In genomic region chr1:30718636-30719405, GRCh38 we compare ENCODE assay signal across 1 cellular context.
TF ChIP-seq lines count a peak whose summit lies in the region.

No MANE protein-coding gene starts in this region.

TF ChIP-seq in HepG2, 621 proteins besides CTCF, POLR2A, EP300 and RAD21 (continued from another document and continues in another):
- TF ChIP-seq, protein P1, sequence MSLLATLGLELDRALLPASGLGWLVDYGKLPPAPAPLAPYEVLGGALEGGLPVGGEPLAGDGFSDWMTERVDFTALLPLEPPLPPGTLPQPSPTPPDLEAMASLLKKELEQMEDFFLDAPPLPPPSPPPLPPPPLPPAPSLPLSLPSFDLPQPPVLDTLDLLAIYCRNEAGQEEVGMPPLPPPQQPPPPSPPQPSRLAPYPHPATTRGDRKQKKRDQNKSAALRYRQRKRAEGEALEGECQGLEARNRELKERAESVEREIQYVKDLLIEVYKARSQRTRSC (CRISPR knock-in tag; IDR thresholded peaks at IDR 0.05; ENCODE audit: low read depth) = peak; percentile 88; the same call in 1 of the 2 replicates
- TF ChIP-seq, protein P2, sequence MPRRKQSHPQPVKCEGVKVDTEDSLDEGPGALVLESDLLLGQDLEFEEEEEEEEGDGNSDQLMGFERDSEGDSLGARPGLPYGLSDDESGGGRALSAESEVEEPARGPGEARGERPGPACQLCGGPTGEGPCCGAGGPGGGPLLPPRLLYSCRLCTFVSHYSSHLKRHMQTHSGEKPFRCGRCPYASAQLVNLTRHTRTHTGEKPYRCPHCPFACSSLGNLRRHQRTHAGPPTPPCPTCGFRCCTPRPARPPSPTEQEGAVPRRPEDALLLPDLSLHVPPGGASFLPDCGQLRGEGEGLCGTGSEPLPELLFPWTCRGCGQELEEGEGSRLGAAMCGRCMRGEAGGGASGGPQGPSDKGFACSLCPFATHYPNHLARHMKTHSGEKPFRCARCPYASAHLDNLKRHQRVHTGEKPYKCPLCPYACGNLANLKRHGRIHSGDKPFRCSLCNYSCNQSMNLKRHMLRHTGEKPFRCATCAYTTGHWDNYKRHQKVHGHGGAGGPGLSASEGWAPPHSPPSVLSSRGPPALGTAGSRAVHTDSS (CRISPR knock-in tag; conservative IDR thresholded peaks at IDR 0.05) = no peak
- TF ChIP-seq, protein P3, sequence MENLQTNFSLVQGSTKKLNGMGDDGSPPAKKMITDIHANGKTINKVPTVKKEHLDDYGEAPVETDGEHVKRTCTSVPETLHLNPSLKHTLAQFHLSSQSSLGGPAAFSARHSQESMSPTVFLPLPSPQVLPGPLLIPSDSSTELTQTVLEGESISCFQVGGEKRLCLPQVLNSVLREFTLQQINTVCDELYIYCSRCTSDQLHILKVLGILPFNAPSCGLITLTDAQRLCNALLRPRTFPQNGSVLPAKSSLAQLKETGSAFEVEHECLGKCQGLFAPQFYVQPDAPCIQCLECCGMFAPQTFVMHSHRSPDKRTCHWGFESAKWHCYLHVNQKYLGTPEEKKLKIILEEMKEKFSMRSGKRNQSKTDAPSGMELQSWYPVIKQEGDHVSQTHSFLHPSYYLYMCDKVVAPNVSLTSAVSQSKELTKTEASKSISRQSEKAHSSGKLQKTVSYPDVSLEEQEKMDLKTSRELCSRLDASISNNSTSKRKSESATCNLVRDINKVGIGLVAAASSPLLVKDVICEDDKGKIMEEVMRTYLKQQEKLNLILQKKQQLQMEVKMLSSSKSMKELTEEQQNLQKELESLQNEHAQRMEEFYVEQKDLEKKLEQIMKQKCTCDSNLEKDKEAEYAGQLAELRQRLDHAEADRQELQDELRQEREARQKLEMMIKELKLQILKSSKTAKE (CRISPR knock-in tag; IDR thresholded peaks at IDR 0.05; ENCODE audit: borderline replicate concordance) = no peak
- peak; percentile 60; the same call in 1 of the 2 replicates for TF ChIP-seq ZNF318 (CRISPR knock-in tag; IDR thresholded peaks at IDR 0.05)
- peak; percentile 39; the same call in 1 of the 2 replicates for TF ChIP-seq ZNF414 (CRISPR knock-in tag; IDR thresholded peaks at IDR 0.05)
- no peak for TF ChIP-seq ZNF496 (CRISPR knock-in tag; IDR thresholded peaks at IDR 0.05; ENCODE audit: insufficient replicate concordance)
- no peak; the same call in 1 of the 2 replicates for TF ChIP-seq ZSCAN9 (CRISPR knock-in tag; IDR thresholded peaks at IDR 0.05; ENCODE audit: borderline replicate concordance)
- TF ChIP-seq, protein P4, sequence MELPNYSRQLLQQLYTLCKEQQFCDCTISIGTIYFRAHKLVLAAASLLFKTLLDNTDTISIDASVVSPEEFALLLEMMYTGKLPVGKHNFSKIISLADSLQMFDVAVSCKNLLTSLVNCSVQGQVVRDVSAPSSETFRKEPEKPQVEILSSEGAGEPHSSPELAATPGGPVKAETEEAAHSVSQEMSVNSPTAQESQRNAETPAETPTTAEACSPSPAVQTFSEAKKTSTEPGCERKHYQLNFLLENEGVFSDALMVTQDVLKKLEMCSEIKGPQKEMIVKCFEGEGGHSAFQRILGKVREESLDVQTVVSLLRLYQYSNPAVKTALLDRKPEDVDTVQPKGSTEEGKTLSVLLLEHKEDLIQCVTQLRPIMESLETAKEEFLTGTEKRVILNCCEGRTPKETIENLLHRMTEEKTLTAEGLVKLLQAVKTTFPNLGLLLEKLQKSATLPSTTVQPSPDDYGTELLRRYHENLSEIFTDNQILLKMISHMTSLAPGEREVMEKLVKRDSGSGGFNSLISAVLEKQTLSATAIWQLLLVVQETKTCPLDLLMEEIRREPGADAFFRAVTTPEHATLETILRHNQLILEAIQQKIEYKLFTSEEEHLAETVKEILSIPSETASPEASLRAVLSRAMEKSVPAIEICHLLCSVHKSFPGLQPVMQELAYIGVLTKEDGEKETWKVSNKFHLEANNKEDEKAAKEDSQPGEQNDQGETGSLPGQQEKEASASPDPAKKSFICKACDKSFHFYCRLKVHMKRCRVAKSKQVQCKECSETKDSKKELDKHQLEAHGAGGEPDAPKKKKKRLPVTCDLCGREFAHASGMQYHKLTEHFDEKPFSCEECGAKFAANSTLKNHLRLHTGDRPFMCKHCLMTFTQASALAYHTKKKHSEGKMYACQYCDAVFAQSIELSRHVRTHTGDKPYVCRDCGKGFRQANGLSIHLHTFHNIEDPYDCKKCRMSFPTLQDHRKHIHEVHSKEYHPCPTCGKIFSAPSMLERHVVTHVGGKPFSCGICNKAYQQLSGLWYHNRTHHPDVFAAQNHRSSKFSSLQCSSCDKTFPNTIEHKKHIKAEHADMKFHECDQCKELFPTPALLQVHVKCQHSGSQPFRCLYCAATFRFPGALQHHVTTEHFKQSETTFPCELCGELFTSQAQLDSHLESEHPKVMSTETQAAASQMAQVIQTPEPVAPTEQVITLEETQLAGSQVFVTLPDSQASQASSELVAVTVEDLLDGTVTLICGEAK (IDR thresholded peaks at IDR 0.05) = no peak
- TF ChIP-seq, protein P4 (CRISPR knock-in tag; IDR thresholded peaks at IDR 0.05) = peak; percentile 65; the same call in 1 of the 2 replicates
- TF ChIP-seq ZNF484 (CRISPR knock-in tag; IDR thresholded peaks at IDR 0.05; ENCODE audit: borderline replicate concordance, low read depth) = no peak
- TF ChIP-seq PHF5A (CRISPR knock-in tag; IDR thresholded peaks at IDR 0.05; ENCODE audit: low read depth, unreplicated experiment) = no peak
- TF ChIP-seq PBX2 (CRISPR knock-in tag; IDR thresholded peaks at IDR 0.05) = no peak
- no peak for TF ChIP-seq E2F5 (CRISPR knock-in tag; conservative IDR thresholded peaks at IDR 0.05)
- no peak for TF ChIP-seq IKZF1 (IDR thresholded peaks at IDR 0.05)
- TF ChIP-seq ZNF224 (CRISPR knock-in tag; IDR thresholded peaks at IDR 0.05) = 0 out of 2 replicates have a peak, but pooled peaks have one; percentile 37
- no peak for TF ChIP-seq NCOR1 (IDR thresholded peaks at IDR 0.05; ENCODE audit: borderline replicate concordance, low read length)
- no peak for TF ChIP-seq KLF12 (CRISPR knock-in tag; IDR thresholded peaks at IDR 0.05; ENCODE audit: borderline replicate concordance)
- TF ChIP-seq RXRB (CRISPR knock-in tag; IDR thresholded peaks at IDR 0.05; ENCODE audit: borderline replicate concordance) = no peak
- 0 out of 2 replicates have a peak, but pooled peaks have one; percentile 23 for TF ChIP-seq PHF21A (CRISPR knock-in tag; IDR thresholded peaks at IDR 0.05)
- peak; percentile 54; the same call in 1 of the 2 replicates for TF ChIP-seq ETV5 (CRISPR knock-in tag; IDR thresholded peaks at IDR 0.05; ENCODE audit: borderline replicate concordance)
- no peak for TF ChIP-seq NFE2L2 (IDR thresholded peaks at IDR 0.05; ENCODE audit: low read length)
- TF ChIP-seq ZNF652 (CRISPR knock-in tag; IDR thresholded peaks at IDR 0.05; ENCODE audit: borderline replicate concordance, low read depth) = no peak
- TF ChIP-seq RFX5 (IDR thresholded peaks at IDR 0.05; ENCODE audit: low read depth, low read length) = no peak
- peak; percentile 39 for TF ChIP-seq MED1 (CRISPR knock-in tag; IDR thresholded peaks at IDR 0.05)
- TF ChIP-seq ZNF678 (CRISPR knock-in tag; IDR thresholded peaks at IDR 0.05) = 0 out of 2 replicates have a peak, but pooled peaks have one; percentile 62
- 0 out of 2 replicates have a peak, but pooled peaks have one; percentile 38 for TF ChIP-seq TSC22D2 (CRISPR knock-in tag; IDR thresholded peaks at IDR 0.05; ENCODE audit: borderline replicate concordance)
- peak; percentile 33; the same call in 1 of the 2 replicates for TF ChIP-seq GATAD2A (CRISPR knock-in tag; IDR thresholded peaks at IDR 0.05)
- TF ChIP-seq SIN3B (IDR thresholded peaks at IDR 0.05; ENCODE audit: low read length) = no peak
- no peak for TF ChIP-seq TCF7 (IDR thresholded peaks at IDR 0.05; ENCODE audit: low read depth)
- TF ChIP-seq ZFP62 (CRISPR knock-in tag; IDR thresholded peaks at IDR 0.05) = no peak
- TF ChIP-seq MIER3 (CRISPR knock-in tag; IDR thresholded peaks at IDR 0.05; ENCODE audit: borderline replicate concordance) = no peak
